ENCODE assay signal across 24 cellular contexts in the genomic region with DNA sequence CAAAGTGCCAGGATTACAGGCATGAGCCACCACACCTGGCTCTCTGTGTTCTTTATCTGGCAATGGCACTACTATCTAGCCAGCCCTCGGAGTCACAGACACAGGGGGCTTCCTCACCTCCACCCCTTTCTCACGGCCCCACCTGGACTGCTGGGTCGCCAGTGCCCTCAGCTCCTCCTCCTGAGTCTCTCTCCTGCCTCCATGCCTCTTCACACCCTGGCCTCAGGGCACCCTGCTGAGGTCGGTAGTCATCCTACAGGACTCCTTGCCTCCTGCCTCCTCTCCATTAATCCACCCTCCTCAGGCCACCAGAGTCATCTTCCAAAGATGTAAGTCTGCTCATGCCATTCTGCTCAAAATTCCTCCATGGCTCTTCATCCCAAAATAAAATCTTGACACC. TPM values are rescaled to one million over a fixed set of nuclear protein-coding genes. Genes with fewer than 3 reads are reported as not detected.
"Had no signal": no experiment of that assay in that cellular context is flagged by ENCODE, and none has a peak within 500 bp of the region (broad histone marks: within the 10 kb centered on the region; RNA-seq: fewer than 3 reads in every experiment).

No MANE protein-coding gene starts in this region.

- DNase-seq: activated B cell treated with CpG ODN at 0.5 μM for 24 hours; activated CD4-positive, alpha-beta T cell treated with anti-CD3 and anti-CD28 coated beads, Interleukin-2, amount 50 U/mL, for 4 hours; activated naive CD4-positive, alpha-beta T cell; activated naive CD8-positive, alpha-beta T cell treated with anti-CD3 and anti-CD28 coated beads for 36 hours; activated T-cell treated with anti-CD3 and anti-CD28 coated beads for 4 hours; activated T-cell treated with anti-CD3 and anti-CD28 coated beads, Interleukin-2, amount 50 U/mL, for 72 hours; amniotic stem cell; brain microvascular endothelial cell; effector memory CD8-positive, alpha-beta T cell; nucleus accumbens; psoas muscle; stimulated activated CD4-positive, alpha-beta T cell treated with anti-CD3 and anti-CD28 coated beads, Interleukin-2, amount 100 ng/mL, for 48 hours; substantia nigra; upper lobe of left lung had no signal

- H3K79me2 ChIP-seq: hepatocyte had no signal

- H3K4me3 ChIP-seq: coronary artery, gastroesophageal sphincter, hepatocyte, pancreas, psoas muscle, right atrium auricular region, upper lobe of left lung, vagina had no signal

- H3K27me3 Mint-ChIP-seq: activated B cell treated with CpG ODN at 0.5 μM for 24 hours; activated naive CD8-positive, alpha-beta T cell treated with anti-CD3 and anti-CD28 coated beads for 36 hours; effector memory CD8-positive, alpha-beta T cell; memory B cell; stimulated activated naive CD8-positive, alpha-beta T cell treated with anti-CD3 and anti-CD28 coated beads, Interleukin-15, Interleukin-2, amounts not matched to agents 100 ng/mL and 50 ng/mL, for 24 hours had no signal

- H3K4me2 ChIP-seq: hepatocyte had no signal

- H3K9me3 ChIP-seq: gastroesophageal sphincter, pancreas, psoas muscle, right atrium auricular region, upper lobe of left lung, vagina had no signal

- H3K27ac ChIP-seq: brain microvascular endothelial cell, coronary artery, gastroesophageal sphincter, hepatocyte, pancreas, psoas muscle, right atrium auricular region, upper lobe of left lung, vagina had no signal

- H3K27me3 ChIP-seq: brain microvascular endothelial cell, gastroesophageal sphincter, hepatocyte, pancreas, right atrium auricular region, upper lobe of left lung, vagina had no signal

- H3K36me3 ChIP-seq: brain microvascular endothelial cell, gastroesophageal sphincter, pancreas, right atrium auricular region, upper lobe of left lung, vagina had no signal

- H3K36me3 Mint-ChIP-seq: activated naive CD8-positive, alpha-beta T cell treated with anti-CD3 and anti-CD28 coated beads for 36 hours; memory B cell had no signal

- H3K9me3 Mint-ChIP-seq: activated B cell treated with CpG ODN at 0.5 μM for 24 hours; activated naive CD8-positive, alpha-beta T cell treated with anti-CD3 and anti-CD28 coated beads for 36 hours; activated T-cell treated with anti-CD3 and anti-CD28 coated beads, Interleukin-2, amount 50 U/mL, for 72 hours; effector memory CD8-positive, alpha-beta T cell; memory B cell; nephron; stimulated activated naive CD8-positive, alpha-beta T cell treated with anti-CD3 and anti-CD28 coated beads, Interleukin-15, Interleukin-2, amounts not matched to agents 100 ng/mL and 50 ng/mL, for 24 hours; T-helper 2 cell treated with Interferon-gamma antibody and Interleukin-4, amounts not matched to agents 5 μg/mL and 100 μg/mL, for 36 hours had no signal

- H3K4me3 Mint-ChIP-seq: activated B cell treated with CpG ODN at 0.5 μM for 24 hours; activated naive CD8-positive, alpha-beta T cell treated with anti-CD3 and anti-CD28 coated beads for 36 hours; activated T-cell treated with anti-CD3 and anti-CD28 coated beads, Interleukin-2, amount 50 U/mL, for 72 hours; effector memory CD8-positive, alpha-beta T cell; memory B cell; nephron; stimulated activated naive CD8-positive, alpha-beta T cell treated with anti-CD3 and anti-CD28 coated beads, Interleukin-15, Interleukin-2, amounts not matched to agents 100 ng/mL and 50 ng/mL, for 24 hours; T-helper 2 cell treated with Interferon-gamma antibody and Interleukin-4, amounts not matched to agents 5 μg/mL and 100 μg/mL, for 36 hours had no signal

- H3K4me1 ChIP-seq: gastroesophageal sphincter, pancreas, psoas muscle, right atrium auricular region, upper lobe of left lung, vagina had no signal

- H3K27ac Mint-ChIP-seq: activated B cell treated with CpG ODN at 0.5 μM for 24 hours; activated naive CD8-positive, alpha-beta T cell treated with anti-CD3 and anti-CD28 coated beads for 36 hours; activated T-cell treated with anti-CD3 and anti-CD28 coated beads, Interleukin-2, amount 50 U/mL, for 72 hours; memory B cell; nephron; stimulated activated naive CD8-positive, alpha-beta T cell treated with anti-CD3 and anti-CD28 coated beads, Interleukin-15, Interleukin-2, amounts not matched to agents 100 ng/mL and 50 ng/mL, for 24 hours; T-helper 2 cell treated with Interferon-gamma antibody and Interleukin-4, amounts not matched to agents 5 μg/mL and 100 μg/mL, for 36 hours had no signal

- H3K4me1 Mint-ChIP-seq: activated B cell treated with CpG ODN at 0.5 μM for 24 hours; activated naive CD8-positive, alpha-beta T cell treated with anti-CD3 and anti-CD28 coated beads for 36 hours; memory B cell; nephron had no signal

- H2AFZ ChIP-seq: hepatocyte had no signal

- ATAC-seq: activated T-cell treated with anti-CD3 and anti-CD28 coated beads, Interleukin-2, amount 50 U/mL, for 72 hours; effector memory CD8-positive, alpha-beta T cell; gastroesophageal sphincter; pancreas; psoas muscle had no signal

RNA-seq across cellular contexts. Expression of a gene that starts 8.6 kb away (rescaled TPM):
- polyA plus RNA-seq: hepatocyte had no signal
